ENCODE assay signal across 25 cellular contexts in the genomic region with DNA sequence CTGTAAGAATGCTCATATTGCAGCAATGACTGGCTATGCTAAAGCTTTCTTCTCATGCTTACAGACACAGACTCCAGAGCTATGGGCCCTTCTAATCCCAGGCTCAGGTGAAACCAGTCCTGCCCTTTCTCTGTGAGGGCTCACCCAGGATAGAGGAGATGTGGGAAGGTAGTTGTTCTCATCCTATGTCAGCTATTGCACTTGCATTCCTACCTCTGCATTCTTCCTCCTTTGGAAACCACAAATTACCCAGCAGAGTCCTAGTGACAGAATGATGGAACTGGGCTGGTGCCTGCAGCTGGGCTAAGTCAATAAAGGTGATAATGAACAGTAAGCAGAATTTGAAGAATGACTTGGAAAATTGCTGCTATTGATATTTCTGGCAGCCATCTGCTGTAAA.
DNase-seq lines count a peak whose midpoint lies in the region; ATAC-seq lines count a peak whose summit lies in the region.
"Had no signal": no experiment of that assay in that cellular context is flagged by ENCODE, and none has a peak within 500 bp of the region (broad histone marks: within the 10 kb centered on the region; RNA-seq: fewer than 3 reads in every experiment).

No MANE protein-coding gene starts in this region.

- DNase-seq in DMS153 (lab: John Stamatoyannopoulos, UW) (peak; percentile 64), NCI-H1417 treated with DMSO at 0.1 percent for 48 hours (lab: John Stamatoyannopoulos, UW) (peak; percentile 68), NCI-H2227 treated with DMSO at 0.1 percent for 48 hours (lab: John Stamatoyannopoulos, UW) (peak; percentile 75), SHP77 treated with DMSO at 0.1 percent for 48 hours (lab: John Stamatoyannopoulos, UW) (peak; percentile 54), medulla oblongata (ENCODE audit: extremely low spot score) (no peak), NCI-H128 (lab: John Stamatoyannopoulos, UW; ENCODE audit: unreplicated experiment) (no peak)
- no peak for DNase-seq in effector CD8-positive, alpha-beta T cell (lab: John Stamatoyannopoulos, UW)
- DNase-seq: activated gamma-delta T cell treated with Interleukin-2 at 50 U/mL for 16 hours; activated T-cell treated with anti-CD3 and anti-CD28 coated beads, Interleukin-2, amount 50 U/mL, for 4 hours; caudate nucleus; CD4-positive, alpha-beta memory T cell; cortex of kidney; DMS79; effector memory CD8-positive, alpha-beta T cell; GF-D8; HCEC 1CT; immature natural killer cell; left colon; nephron progenitor cell; OCI-M1; ovary; stimulated activated CD4-positive, alpha-beta T cell treated with anti-CD3 and anti-CD28 coated beads, Interleukin-15, amount 100 ng/mL, for 24 hours; T-helper 17 cell had no signal

- ATAC-seq in HG03457 (IDR thresholded peaks at IDR 0.05; ENCODE audit: unreplicated experiment), result no peak
- ATAC-seq: activated T-cell treated with anti-CD3 and anti-CD28 coated beads, Interleukin-2, amount 50 U/mL, for 4 hours; effector memory CD8-positive, alpha-beta T cell; HepG2; left colon; T-helper 17 cell had no signal

Comparison
In these comparisons a context has a peak if more than half of its experiments do, and no peak if none do; other contexts are left out.
1. DNase-seq: peak in DMS153 (single experiment), NCI-H1417 treated with DMSO at 0.1 percent for 48 hours (single experiment), NCI-H2227 treated with DMSO at 0.1 percent for 48 hours (single experiment) and SHP77 treated with DMSO at 0.1 percent for 48 hours (single experiment); none in medulla oblongata (single experiment), NCI-H128 (single experiment) and effector CD8-positive, alpha-beta T cell (single experiment).